ENCODE assay signal across 12 cellular contexts in the genomic region with DNA sequence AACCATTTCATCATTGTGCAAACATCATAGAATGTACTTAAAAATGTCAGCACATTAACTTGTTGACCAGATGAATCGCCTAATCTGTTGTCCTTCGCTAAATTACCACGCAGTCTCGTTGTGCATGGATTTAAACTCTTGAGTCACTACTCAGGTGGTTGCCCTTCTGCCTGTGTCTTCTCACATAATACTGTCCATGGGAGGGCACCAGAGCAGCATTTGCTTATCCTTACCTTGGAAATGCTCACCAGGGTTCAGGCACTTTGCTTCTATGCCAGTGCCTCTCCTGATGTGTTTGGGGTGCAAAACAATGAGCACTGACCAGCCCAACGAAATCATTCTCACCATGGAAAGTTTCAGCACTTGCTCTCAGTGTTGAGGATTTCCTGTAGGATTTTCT.
DNase-seq lines count a peak whose midpoint lies in the region; ATAC-seq and TF ChIP-seq lines count a peak whose summit lies in the region.
"Had no signal": no experiment of that assay in that cellular context is flagged by ENCODE, and none has a peak within 500 bp of the region (broad histone marks: within the 10 kb centered on the region; RNA-seq: fewer than 3 reads in every experiment).

No MANE protein-coding gene starts in this region.

- no peaks in the 10 kb centered on the region for H3K36me3 Mint-ChIP-seq in neural crest cell (ENCODE audit: low read depth)

- no peaks in the 10 kb centered on the region for H3K27me3 Mint-ChIP-seq in neural crest cell (ENCODE audit: low read depth)

- H3K4me1 Mint-ChIP-seq in neural crest cell = no peaks in the 10 kb centered on the region

- no peaks in the 10 kb centered on the region for H3K4me1 ChIP-seq in osteoblast (ENCODE audit: insufficient read depth, low read length)

- no peak overlapping the region for H2AFZ ChIP-seq in osteoblast (ENCODE audit: low read length)

- H3K36me3 ChIP-seq in osteoblast (ENCODE audit: insufficient read depth, low read length) = no peaks in the 10 kb centered on the region
- H3K36me3 ChIP-seq: thoracic aorta had no signal

- H3K9me3 Mint-ChIP-seq in neural crest cell = no peaks in the 10 kb centered on the region

- no peak overlapping the region for H3K27ac ChIP-seq in osteoblast (ENCODE audit: low read depth, low read length)
- H3K27ac ChIP-seq: thoracic aorta had no signal

- no peak overlapping the region for H3K27ac Mint-ChIP-seq in neural crest cell (ENCODE audit: unreplicated experiment)

- H4K20me1 ChIP-seq in osteoblast (ENCODE audit: insufficient read depth, low read length) = no peaks in the 10 kb centered on the region

- H3K79me2 ChIP-seq in osteoblast (ENCODE audit: insufficient read depth, low read length) = no peaks in the 10 kb centered on the region

- TF ChIP-seq CTCF in neural crest cell (conservative IDR thresholded peaks at IDR 0.05) = peak; percentile 42
- TF ChIP-seq CTCF in osteoblast (IDR thresholded peaks at IDR 0.05; ENCODE audit: extremely low read depth, low read depth, low read length) = no peak

- no peaks in the 10 kb centered on the region for H3K27me3 ChIP-seq in osteoblast (ENCODE audit: insufficient read depth, low read length)

- no peaks in the 10 kb centered on the region for H3K9me3 ChIP-seq in osteoblast (ENCODE audit: low read depth, low read length)

- DNase-seq in NCI-H510A treated with DMSO at 0.1 percent for 48 hours (lab: John Stamatoyannopoulos, UW) (peak; percentile 22), NCI-H510A (lab: John Stamatoyannopoulos, UW) (no peak), NCI-H1092 (lab: John Stamatoyannopoulos, UW) (peak; percentile 1), cerebellar cortex (ENCODE audit: low spot score) (peak; percentile 10), neural crest cell (ENCODE audit: low read depth, low spot score) (no peak), osteoblast (ENCODE audit: insufficient read length, low spot score, missing footprints) (no peak), mesenteric fat pad (ENCODE audit: low spot score) (no peak)
- DNase-seq: activated T-cell treated with anti-CD3 and anti-CD28 coated beads for 4 hours, amniotic stem cell, MV-4-11 had no signal

- H3K4me2 ChIP-seq in osteoblast (ENCODE audit: insufficient read depth, low read length) = no peak overlapping the region

- H3K4me3 ChIP-seq in osteoblast (ENCODE audit: insufficient read depth, low read length) = no peak overlapping the region
- H3K4me3 ChIP-seq: thoracic aorta had no signal

- ATAC-seq in GM21723 (IDR thresholded peaks at IDR 0.05; ENCODE audit: unreplicated experiment) = no peak

- H3K4me3 Mint-ChIP-seq in neural crest cell = no peak overlapping the region

Comparison
In these comparisons a context has a peak if more than half of its experiments do, and no peak if none do; other contexts are left out.
1. DNase-seq: peak in NCI-H510A treated with DMSO at 0.1 percent for 48 hours (single experiment), NCI-H1092 (single experiment) and cerebellar cortex (single experiment); none in NCI-H510A (single experiment), neural crest cell (single experiment), osteoblast (single experiment) and mesenteric fat pad (single experiment).